Comparison of ENCODE assay signal across 12 cellular contexts in the genomic region with DNA sequence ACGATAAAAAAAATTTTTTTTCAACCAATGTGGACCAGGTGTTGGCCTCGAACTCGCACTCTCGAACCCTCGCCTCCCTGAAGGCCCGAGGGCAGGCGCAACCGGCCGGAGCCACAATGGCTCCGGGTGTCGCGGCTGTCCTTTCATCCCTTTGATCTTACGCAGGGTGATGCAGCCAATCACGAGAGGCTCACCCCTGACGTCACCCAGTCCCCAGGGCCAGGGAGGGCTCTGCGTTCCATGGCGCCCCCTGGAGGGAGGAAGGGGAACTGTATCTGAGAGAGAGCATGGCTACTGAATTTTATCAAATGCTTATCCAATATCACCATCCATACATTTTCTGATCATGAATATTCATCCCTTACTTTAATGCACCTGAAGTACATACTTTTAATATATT. TPM values are rescaled to one million over a fixed set of nuclear protein-coding genes. Genes with fewer than 3 reads are reported as not detected.
DNase-seq lines count a peak whose midpoint lies in the region; ATAC-seq and TF ChIP-seq lines count a peak whose summit lies in the region.
"Had no signal": no experiment of that assay in that cellular context is flagged by ENCODE, and none has a peak within 500 bp of the region (broad histone marks: within the 10 kb centered on the region; RNA-seq: fewer than 3 reads in every experiment).

No MANE protein-coding gene starts in this region.

- CTCF ChIA-PET in BJ (lab: Yijun Ruan, JAX) (no interaction called here), OCI-LY7 (lab: Charles Lee; ENCODE audit: unreplicated experiment) (no interaction called here)

- H3K4me3 ChIP-seq in BJ (ENCODE audit: low read depth, low read length), result no peak overlapping the region
- H3K4me3 ChIP-seq in GM06990 (replicated peaks; ENCODE audit: low read depth, low read length), result no peak overlapping the region
- no peak overlapping the region for H3K4me3 ChIP-seq in OCI-LY7 (ENCODE audit: low read depth, low read length, poor library complexity, severe bottlenecking)
- H3K4me3 ChIP-seq in fibroblast of pulmonary artery (replicated peaks; ENCODE audit: low read depth, low read length), result no peak overlapping the region
- H3K4me3 ChIP-seq: left lung, right atrium auricular region had no signal

- no peaks in the 10 kb centered on the region for H3K4me1 ChIP-seq in OCI-LY7 (ENCODE audit: insufficient read depth, low read length, poor library complexity, severe bottlenecking)
- H3K4me1 ChIP-seq: left lung, right atrium auricular region had no signal

- intact Hi-C loops in OCI-LY7 (cut with micrococcal nuclease; ENCODE audit: unreplicated experiment), result no loop called here

- H3K9me2 ChIP-seq in OCI-LY7 (ENCODE audit: insufficient read depth, low read length), result no peaks in the 10 kb centered on the region

- no peaks in the 10 kb centered on the region for H3K36me3 ChIP-seq in BJ (ENCODE audit: control insufficient read depth, insufficient read depth, low read length)
- no peaks in the 10 kb centered on the region for H3K36me3 ChIP-seq in GM06990 (ENCODE audit: control insufficient read depth, insufficient read depth, low read length)
- no peaks in the 10 kb centered on the region for H3K36me3 ChIP-seq in OCI-LY7 (ENCODE audit: insufficient read depth, low read length)
- H3K36me3 ChIP-seq: left lung, right atrium auricular region had no signal

- DNase-seq in BJ (ENCODE audit: low read depth) (no peak), GM06990 (ENCODE audit: extremely low read depth, insufficient read length) (peak; percentile 11), OCI-LY7 (ENCODE audit: low spot score) (no peak), fibroblast of pulmonary artery (ENCODE audit: low read depth) (no peak), NCI-H82 (lab: John Stamatoyannopoulos, UW) (no peak), glomerular visceral epithelial cell (ENCODE audit: extremely low spot score) (no peak)
- DNase-seq: NCI-H526 treated with DMSO at 0.1 percent for 48 hours had no signal

- H3K4me2 ChIP-seq in OCI-LY7 (ENCODE audit: low read length), result no peak overlapping the region

- BruUV-seq in OCI-LY7 (replicated peaks; lab: Mats Ljungman, UMichigan), result no TSS peak

- TF ChIP-seq CTCF in BJ (IDR thresholded peaks at IDR 0.05; ENCODE audit: insufficient read depth, low read depth, low read length) (peak; percentile 17; the same call in 1 of the 2 replicates), GM06990 (IDR thresholded peaks at IDR 0.05; ENCODE audit: insufficient read depth, low read length, poor library complexity, severe bottlenecking) (peak; percentile 38), OCI-LY7 (conservative IDR thresholded peaks at IDR 0.05; ENCODE audit: low read length) (peak; percentile 76), fibroblast of pulmonary artery (IDR thresholded peaks at IDR 0.05; ENCODE audit: low read length, missing control alignments) (peak; percentile 10)

- H3K27me3 ChIP-seq in BJ (ENCODE audit: control insufficient read depth, insufficient read depth, low read length) (no peaks in the 10 kb centered on the region), GM06990 (replicated peaks; ENCODE audit: control insufficient read depth, insufficient read depth, low read length) (no peaks in the 10 kb centered on the region)
- H3K27me3 ChIP-seq: left lung, right atrium auricular region had no signal

- H3K27ac ChIP-seq in OCI-LY7 (ENCODE audit: low read depth, low read length, poor library complexity, severe bottlenecking), result no peak overlapping the region
- H3K27ac ChIP-seq: left lung, right atrium auricular region had no signal

- no peaks in the 10 kb centered on the region for H3K9me3 ChIP-seq in OCI-LY7 (ENCODE audit: low read length)
- H3K9me3 ChIP-seq: left lung, right atrium auricular region had no signal

- no peaks in the 10 kb centered on the region for H4K20me1 ChIP-seq in OCI-LY7 (ENCODE audit: insufficient read depth, low read length)

- no peaks in the 10 kb centered on the region for H3K79me2 ChIP-seq in OCI-LY7 (ENCODE audit: insufficient read depth, low read depth, low read length)

- no peak for ATAC-seq in HG02678 (IDR thresholded peaks at IDR 0.05; ENCODE audit: unreplicated experiment)
- ATAC-seq in GM21390 (IDR thresholded peaks at IDR 0.05; ENCODE audit: unreplicated experiment), result no peak
- ATAC-seq: esophagus mucosa, left lung had no signal

- no peak overlapping the region for H2AFZ ChIP-seq in OCI-LY7 (ENCODE audit: low read length)

- POLR2A ChIA-PET in BJ (lab: Charles Lee), result no interaction called here
- POLR2A ChIA-PET in OCI-LY7 (lab: Charles Lee), result no interaction called here

RNA-seq across cellular contexts. Expression of a gene that starts 15.4 kb away (rescaled TPM):
- not detected in 2 replicates for polyA plus RNA-seq in BJ (2011; rRNA removed)
- polyA minus RNA-seq in BJ (2011; rRNA and poly(A)+ RNA removed), result not detected in 2 replicates
- total RNA-seq in OCI-LY7 (2014; rRNA removed; shearing (Covaris generic)), result not detected in 2 replicates
- not detected in 2 replicates for total RNA-seq in OCI-LY7 (2022)
- total RNA-seq: esophagus mucosa, left lung had no signal

Comparison
In these comparisons a context has a peak if more than half of its experiments do, and no peak if none do; other contexts are left out.
1. CTCF ChIP-seq: peak in every context shown above with its lines; median percentile 76 in OCI-LY7; 38 in GM06990; 17 in BJ; 10 in fibroblast of pulmonary artery.